In the genomic region with DNA sequence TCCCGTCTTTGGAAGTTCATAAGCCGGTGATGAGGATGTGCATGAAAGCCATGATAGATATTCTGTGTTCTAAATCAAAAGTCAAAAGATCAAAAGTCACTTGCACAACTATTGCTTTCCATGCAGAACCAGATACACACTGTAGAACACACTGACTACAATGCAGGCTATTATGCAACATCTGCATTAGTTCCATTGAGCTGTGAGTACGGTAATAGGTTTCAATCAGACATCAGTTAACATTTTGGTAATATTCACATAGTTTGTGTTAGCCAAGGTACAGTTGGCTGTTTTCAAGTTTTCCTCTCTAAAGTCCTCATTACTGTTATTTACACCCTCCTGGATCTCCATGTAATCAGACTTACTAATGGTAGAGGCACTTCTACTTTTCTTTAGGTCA, we compare ENCODE assay signal across 18 cellular contexts. TPM values are rescaled to one million over a fixed set of nuclear protein-coding genes. Genes with fewer than 3 reads are reported as not detected.
"Had no signal": no experiment of that assay in that cellular context is flagged by ENCODE, and none has a peak within 500 bp of the region (broad histone marks: within the 10 kb centered on the region; RNA-seq: fewer than 3 reads in every experiment).

No MANE protein-coding gene starts in this region.

- DNase-seq: esophagus squamous epithelium; foreskin fibroblast; mammary epithelial cell; naive thymus-derived CD4-positive, alpha-beta T cell; nephron progenitor cell; stimulated activated CD4-positive, alpha-beta T cell treated with anti-CD3 and anti-CD28 coated beads, Interleukin-2, amount 100 ng/mL, for 24 hours; stimulated activated CD4-positive, alpha-beta T cell treated with anti-CD3 and anti-CD28 coated beads, Interleukin-4, amount 100 ng/mL, for 4 hours; stimulated activated naive B cell treated with anti-CD40 and anti-IgM and Interleukin-4, amounts not matched to agents 10 μg/mL and 1 μg/mL and 100 μg/mL, for 72 hours; stimulated activated naive CD8-positive, alpha-beta T cell treated with anti-CD3 and anti-CD28 coated beads, Interleukin-15, amount 100 ng/mL, for 72 hours; trophoblast cell had no signal

- ATAC-seq: naive thymus-derived CD4-positive, alpha-beta T cell; stimulated activated naive B cell treated with anti-CD40 and anti-IgM and Interleukin-4, amounts not matched to agents 10 μg/mL and 1 μg/mL and 100 μg/mL, for 72 hours; stimulated activated naive CD8-positive, alpha-beta T cell treated with anti-CD3 and anti-CD28 coated beads, Interleukin-15, amount 100 ng/mL, for 72 hours had no signal

- H3K9me3 ChIP-seq: esophagus squamous epithelium, neutrophil, sigmoid colon had no signal

- H3K27ac Mint-ChIP-seq: dendritic cell treated with granulocyte-macrophage colony-stimulating factor and Interleukin-4, amounts not matched to agents 40 ng/mL and 50 ng/mL, for 4 days; nephron progenitor cell; stimulated activated naive B cell treated with anti-CD40 and anti-IgM and Interleukin-4, amounts not matched to agents 10 μg/mL and 1 μg/mL and 100 μg/mL, for 72 hours; stimulated activated naive CD8-positive, alpha-beta T cell treated with anti-CD3 and anti-CD28 coated beads, Interleukin-15, amount 100 ng/mL, for 72 hours had no signal

- H3K36me3 ChIP-seq: esophagus squamous epithelium, neutrophil, sigmoid colon had no signal

- H3K9me3 Mint-ChIP-seq: dendritic cell treated with granulocyte-macrophage colony-stimulating factor and Interleukin-4, amounts not matched to agents 40 ng/mL and 50 ng/mL, for 4 days; naive thymus-derived CD4-positive, alpha-beta T cell; nephron progenitor cell; stimulated activated naive B cell treated with anti-CD40 and anti-IgM and Interleukin-4, amounts not matched to agents 10 μg/mL and 1 μg/mL and 100 μg/mL, for 72 hours; stimulated activated naive CD8-positive, alpha-beta T cell treated with anti-CD3 and anti-CD28 coated beads, Interleukin-15, amount 100 ng/mL, for 72 hours had no signal

- H3K27ac ChIP-seq: esophagus squamous epithelium, hepatocyte, neutrophil, sigmoid colon, skin epidermis had no signal

- H3K36me3 Mint-ChIP-seq: stimulated activated naive B cell treated with anti-CD40 and anti-IgM and Interleukin-4, amounts not matched to agents 10 μg/mL and 1 μg/mL and 100 μg/mL, for 72 hours had no signal

- H3K4me3 Mint-ChIP-seq: dendritic cell treated with granulocyte-macrophage colony-stimulating factor and Interleukin-4, amounts not matched to agents 40 ng/mL and 50 ng/mL, for 4 days; naive thymus-derived CD4-positive, alpha-beta T cell; nephron progenitor cell; stimulated activated naive B cell treated with anti-CD40 and anti-IgM and Interleukin-4, amounts not matched to agents 10 μg/mL and 1 μg/mL and 100 μg/mL, for 72 hours; stimulated activated naive CD8-positive, alpha-beta T cell treated with anti-CD3 and anti-CD28 coated beads, Interleukin-15, amount 100 ng/mL, for 72 hours had no signal

- H3K4me3 ChIP-seq: esophagus squamous epithelium, hepatocyte, sigmoid colon, skin epidermis had no signal

RNA-seq across cellular contexts. Expression of a gene that starts 3.1 kb away (rescaled TPM):
- total RNA-seq: epithelial cell of proximal tubule, kidney epithelial cell, pulmonary artery endothelial cell had no signal
